In genomic region chr15:63191895-63192603, GRCh38 we compare ENCODE assay signal across 8 cellular contexts. TPM values are rescaled to one million over a fixed set of nuclear protein-coding genes. Genes with fewer than 3 reads are reported as not detected.
DNase-seq lines count a peak whose midpoint lies in the region; ATAC-seq and TF ChIP-seq lines count a peak whose summit lies in the region.

No MANE protein-coding gene starts in this region.

- CTCF ChIA-PET in GM10248 (lab: Yijun Ruan, JAX): interaction anchor here (0.9 to 2.8 kb wide), 8 partner anchors 10 to 91 kb away, joined by 3 to 18 read pairs (median 4); partner anchors contain the start of gene RPS27L

- H3K36me3 Mint-ChIP-seq in effector memory CD8-positive, alpha-beta T cell (ENCODE audit: insufficient read depth): peaks cover 38% of the 10 kb centered on the region

- peak overlapping the region; percentile 89 to 97 for H3K27ac Mint-ChIP-seq in effector memory CD8-positive, alpha-beta T cell

- no peak for TF ChIP-seq CTCF in GM10248 (IDR thresholded peaks at IDR 0.05; ENCODE audit: control extremely low read depth, extremely low read depth, low read depth, missing control alignments)

- H3K4me3 Mint-ChIP-seq in effector memory CD8-positive, alpha-beta T cell: peak overlapping the region; percentile 90 to 98

- H3K27me3 Mint-ChIP-seq in effector memory CD8-positive, alpha-beta T cell: no peaks in the 10 kb centered on the region

- POLR2A ChIA-PET in GM10248 (lab: Yijun Ruan, JAX): interaction anchor here (0.7 to 1.3 kb wide), 4 partner anchors 11 to 318 kb away, joined by 3 to 4 read pairs (median 3); partner anchors contain the start of gene RPS27L

- ATAC-seq in HG02642 (IDR thresholded peaks at IDR 0.05; ENCODE audit: poor library complexity, unreplicated experiment): peak; percentile 32
- peak; percentile 77 for ATAC-seq in effector memory CD8-positive, alpha-beta T cell (replicated peaks)

- H3K9me3 Mint-ChIP-seq in effector memory CD8-positive, alpha-beta T cell: no peaks in the 10 kb centered on the region

- peaks cover 60 to 71% of the 10 kb centered on the region in 2 donors for H3K4me1 Mint-ChIP-seq in effector memory CD8-positive, alpha-beta T cell (ENCODE audit: low read depth in 2 of 2)

- DNase-seq in GM10248 (ENCODE audit: extremely low spot score): peak; percentile 62
- peak in 3 of 5 experiments; percentile 49 to 98 (median 89) for DNase-seq in T-helper 2 cell
- peak; percentile 61 to 63 (median 62) for DNase-seq in effector memory CD8-positive, alpha-beta T cell
- DNase-seq in NCI-H526 treated with DMSO at 0.1 percent for 48 hours (lab: John Stamatoyannopoulos, UW): no peak
- no peak for DNase-seq in mucosa of gallbladder (ENCODE audit: low spot score)
- no peak for DNase-seq in NCI-H1092 (lab: John Stamatoyannopoulos, UW)
- no peak for DNase-seq in medulla oblongata (ENCODE audit: extremely low spot score)

RNA-seq across cellular contexts. Expression of gene RAB8B, which starts 2.6 kb away (rescaled TPM):
- 41.4 TPM for total RNA-seq in mucosa of gallbladder

RNA-seq across cellular contexts. Expression of gene RPS27L, which starts 34.8 kb away (rescaled TPM):
- 179 TPM for total RNA-seq in mucosa of gallbladder

Comparison
In these comparisons a context has a peak if more than half of its experiments do, and no peak if none do; other contexts are left out.
1. DNase-seq: peak in GM10248 (single experiment), T-helper 2 cell (3 of 5) and effector memory CD8-positive, alpha-beta T cell (3 of 3); none in NCI-H526 treated with DMSO at 0.1 percent for 48 hours (single experiment), mucosa of gallbladder (single experiment), NCI-H1092 (single experiment) and medulla oblongata (single experiment).